Comparison of ENCODE assay signal across 2 cellular contexts in the genomic region with DNA sequence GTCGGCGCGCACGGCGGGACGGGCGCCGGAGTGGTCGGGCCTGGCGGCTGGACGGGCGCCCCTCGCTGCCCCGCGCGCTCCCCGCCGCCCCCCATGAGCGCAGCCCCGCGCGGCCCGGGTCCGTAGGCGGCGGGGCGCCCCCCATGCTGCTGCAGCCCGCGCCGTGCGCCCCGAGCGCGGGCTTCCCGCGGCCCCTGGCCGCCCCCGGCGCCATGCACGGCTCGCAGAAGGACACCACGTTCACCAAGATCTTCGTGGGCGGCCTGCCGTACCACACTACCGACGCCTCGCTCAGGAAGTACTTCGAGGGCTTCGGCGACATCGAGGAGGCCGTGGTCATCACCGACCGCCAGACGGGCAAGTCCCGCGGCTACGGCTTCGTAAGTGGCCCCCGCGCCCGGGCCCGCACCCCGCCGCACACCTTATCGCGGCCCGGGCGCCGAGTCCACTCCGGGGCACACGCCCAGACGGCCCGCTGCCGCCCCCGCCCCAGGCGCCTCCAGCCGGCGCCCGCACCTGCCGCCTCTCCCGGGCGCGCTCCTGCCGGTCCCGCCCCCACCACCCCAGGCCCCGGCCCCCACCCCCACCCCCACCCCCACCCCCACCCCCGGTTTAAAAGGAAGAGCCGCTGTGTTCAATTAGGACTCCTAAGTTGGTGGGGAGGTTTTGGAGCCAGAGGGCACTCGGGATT.
TF ChIP-seq lines count a peak whose summit lies in the region.

No MANE protein-coding gene starts in this region.

TF ChIP-seq in GM12878, 131 proteins besides CTCF, POLR2A, EP300 and RAD21:
- TF ChIP-seq EGR1 (IDR thresholded peaks at IDR 0.05; ENCODE audit: borderline replicate concordance in 1 of 2, low read depth in 2 of 2, low read length in 2 of 2) (peak in 1 of 2 experiments; percentile 79; a peak in 2 of 3 replicates), RUNX3 (IDR thresholded peaks at IDR 0.05; ENCODE audit: low read length) (no peak), NR2F1 (conservative IDR thresholded peaks at IDR 0.05) (0 out of 2 replicates have a peak, but pooled peaks have one; percentile 8), SIN3A (IDR thresholded peaks at IDR 0.05; ENCODE audit: low read depth, low read length) (0 out of 2 replicates have a peak, but pooled peaks have one; percentile 30), POU2F2 (IDR thresholded peaks at IDR 0.05; ENCODE audit: borderline replicate concordance, low read depth, low read length) (peak; percentile 13; the same call in 1 of the 3 replicates), POLR2AphosphoS2 (IDR thresholded peaks at IDR 0.05; ENCODE audit: low read depth, low read length) (peak; percentile 64; the same call in 1 of the 2 replicates), POLR2AphosphoS5 (IDR thresholded peaks at IDR 0.05; ENCODE audit: low read length) (peak; percentile 44), BHLHE40 (IDR thresholded peaks at IDR 0.05; ENCODE audit: borderline replicate concordance in 1 of 2, low read depth in 2 of 2, low read length in 1 of 2) (peak in 1 of 2 experiments; percentile 48; a peak in 1 of 4 replicates), GATAD2B (conservative IDR thresholded peaks at IDR 0.05; ENCODE audit: low read depth) (peak; percentile 22; the same call in 1 of the 2 replicates), LARP7 (IDR thresholded peaks at IDR 0.05) (peak; percentile 75), BMI1 (IDR thresholded peaks at IDR 0.05; ENCODE audit: borderline replicate concordance) (no peak), IKZF1 (conservative IDR thresholded peaks at IDR 0.05) (0 out of 2 replicates have a peak, but pooled peaks have one; percentile 19), DPF2 (IDR thresholded peaks at IDR 0.05) (peak; percentile 55), STAT1 (conservative IDR thresholded peaks at IDR 0.05) (no peak), CREB1 (IDR thresholded peaks at IDR 0.05; ENCODE audit: low read depth) (no peak), BACH1 (IDR thresholded peaks at IDR 0.05; ENCODE audit: borderline replicate concordance) (peak; percentile 25; the same call in 1 of the 2 replicates)
- TF ChIP-seq, protein P1, sequence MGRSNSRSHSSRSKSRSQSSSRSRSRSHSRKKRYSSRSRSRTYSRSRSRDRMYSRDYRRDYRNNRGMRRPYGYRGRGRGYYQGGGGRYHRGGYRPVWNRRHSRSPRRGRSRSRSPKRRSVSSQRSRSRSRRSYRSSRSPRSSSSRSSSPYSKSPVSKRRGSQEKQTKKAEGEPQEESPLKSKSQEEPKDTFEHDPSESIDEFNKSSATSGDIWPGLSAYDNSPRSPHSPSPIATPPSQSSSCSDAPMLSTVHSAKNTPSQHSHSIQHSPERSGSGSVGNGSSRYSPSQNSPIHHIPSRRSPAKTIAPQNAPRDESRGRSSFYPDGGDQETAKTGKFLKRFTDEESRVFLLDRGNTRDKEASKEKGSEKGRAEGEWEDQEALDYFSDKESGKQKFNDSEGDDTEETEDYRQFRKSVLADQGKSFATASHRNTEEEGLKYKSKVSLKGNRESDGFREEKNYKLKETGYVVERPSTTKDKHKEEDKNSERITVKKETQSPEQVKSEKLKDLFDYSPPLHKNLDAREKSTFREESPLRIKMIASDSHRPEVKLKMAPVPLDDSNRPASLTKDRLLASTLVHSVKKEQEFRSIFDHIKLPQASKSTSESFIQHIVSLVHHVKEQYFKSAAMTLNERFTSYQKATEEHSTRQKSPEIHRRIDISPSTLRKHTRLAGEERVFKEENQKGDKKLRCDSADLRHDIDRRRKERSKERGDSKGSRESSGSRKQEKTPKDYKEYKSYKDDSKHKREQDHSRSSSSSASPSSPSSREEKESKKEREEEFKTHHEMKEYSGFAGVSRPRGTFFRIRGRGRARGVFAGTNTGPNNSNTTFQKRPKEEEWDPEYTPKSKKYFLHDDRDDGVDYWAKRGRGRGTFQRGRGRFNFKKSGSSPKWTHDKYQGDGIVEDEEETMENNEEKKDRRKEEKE (IDR thresholded peaks at IDR 0.05), result no peak
- TF ChIP-seq, protein P2, sequence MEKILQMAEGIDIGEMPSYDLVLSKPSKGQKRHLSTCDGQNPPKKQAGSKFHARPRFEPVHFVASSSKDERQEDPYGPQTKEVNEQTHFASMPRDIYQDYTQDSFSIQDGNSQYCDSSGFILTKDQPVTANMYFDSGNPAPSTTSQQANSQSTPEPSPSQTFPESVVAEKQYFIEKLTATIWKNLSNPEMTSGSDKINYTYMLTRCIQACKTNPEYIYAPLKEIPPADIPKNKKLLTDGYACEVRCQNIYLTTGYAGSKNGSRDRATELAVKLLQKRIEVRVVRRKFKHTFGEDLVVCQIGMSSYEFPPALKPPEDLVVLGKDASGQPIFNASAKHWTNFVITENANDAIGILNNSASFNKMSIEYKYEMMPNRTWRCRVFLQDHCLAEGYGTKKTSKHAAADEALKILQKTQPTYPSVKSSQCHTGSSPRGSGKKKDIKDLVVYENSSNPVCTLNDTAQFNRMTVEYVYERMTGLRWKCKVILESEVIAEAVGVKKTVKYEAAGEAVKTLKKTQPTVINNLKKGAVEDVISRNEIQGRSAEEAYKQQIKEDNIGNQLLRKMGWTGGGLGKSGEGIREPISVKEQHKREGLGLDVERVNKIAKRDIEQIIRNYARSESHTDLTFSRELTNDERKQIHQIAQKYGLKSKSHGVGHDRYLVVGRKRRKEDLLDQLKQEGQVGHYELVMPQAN (conservative IDR thresholded peaks at IDR 0.05), result peak; percentile 58
TF ChIP-seq in GM12878: peak in this region for 13.

TF ChIP-seq in HepG2, 621 proteins besides CTCF, POLR2A, EP300 and RAD21 (continues in another document):
- TF ChIP-seq, protein P3, sequence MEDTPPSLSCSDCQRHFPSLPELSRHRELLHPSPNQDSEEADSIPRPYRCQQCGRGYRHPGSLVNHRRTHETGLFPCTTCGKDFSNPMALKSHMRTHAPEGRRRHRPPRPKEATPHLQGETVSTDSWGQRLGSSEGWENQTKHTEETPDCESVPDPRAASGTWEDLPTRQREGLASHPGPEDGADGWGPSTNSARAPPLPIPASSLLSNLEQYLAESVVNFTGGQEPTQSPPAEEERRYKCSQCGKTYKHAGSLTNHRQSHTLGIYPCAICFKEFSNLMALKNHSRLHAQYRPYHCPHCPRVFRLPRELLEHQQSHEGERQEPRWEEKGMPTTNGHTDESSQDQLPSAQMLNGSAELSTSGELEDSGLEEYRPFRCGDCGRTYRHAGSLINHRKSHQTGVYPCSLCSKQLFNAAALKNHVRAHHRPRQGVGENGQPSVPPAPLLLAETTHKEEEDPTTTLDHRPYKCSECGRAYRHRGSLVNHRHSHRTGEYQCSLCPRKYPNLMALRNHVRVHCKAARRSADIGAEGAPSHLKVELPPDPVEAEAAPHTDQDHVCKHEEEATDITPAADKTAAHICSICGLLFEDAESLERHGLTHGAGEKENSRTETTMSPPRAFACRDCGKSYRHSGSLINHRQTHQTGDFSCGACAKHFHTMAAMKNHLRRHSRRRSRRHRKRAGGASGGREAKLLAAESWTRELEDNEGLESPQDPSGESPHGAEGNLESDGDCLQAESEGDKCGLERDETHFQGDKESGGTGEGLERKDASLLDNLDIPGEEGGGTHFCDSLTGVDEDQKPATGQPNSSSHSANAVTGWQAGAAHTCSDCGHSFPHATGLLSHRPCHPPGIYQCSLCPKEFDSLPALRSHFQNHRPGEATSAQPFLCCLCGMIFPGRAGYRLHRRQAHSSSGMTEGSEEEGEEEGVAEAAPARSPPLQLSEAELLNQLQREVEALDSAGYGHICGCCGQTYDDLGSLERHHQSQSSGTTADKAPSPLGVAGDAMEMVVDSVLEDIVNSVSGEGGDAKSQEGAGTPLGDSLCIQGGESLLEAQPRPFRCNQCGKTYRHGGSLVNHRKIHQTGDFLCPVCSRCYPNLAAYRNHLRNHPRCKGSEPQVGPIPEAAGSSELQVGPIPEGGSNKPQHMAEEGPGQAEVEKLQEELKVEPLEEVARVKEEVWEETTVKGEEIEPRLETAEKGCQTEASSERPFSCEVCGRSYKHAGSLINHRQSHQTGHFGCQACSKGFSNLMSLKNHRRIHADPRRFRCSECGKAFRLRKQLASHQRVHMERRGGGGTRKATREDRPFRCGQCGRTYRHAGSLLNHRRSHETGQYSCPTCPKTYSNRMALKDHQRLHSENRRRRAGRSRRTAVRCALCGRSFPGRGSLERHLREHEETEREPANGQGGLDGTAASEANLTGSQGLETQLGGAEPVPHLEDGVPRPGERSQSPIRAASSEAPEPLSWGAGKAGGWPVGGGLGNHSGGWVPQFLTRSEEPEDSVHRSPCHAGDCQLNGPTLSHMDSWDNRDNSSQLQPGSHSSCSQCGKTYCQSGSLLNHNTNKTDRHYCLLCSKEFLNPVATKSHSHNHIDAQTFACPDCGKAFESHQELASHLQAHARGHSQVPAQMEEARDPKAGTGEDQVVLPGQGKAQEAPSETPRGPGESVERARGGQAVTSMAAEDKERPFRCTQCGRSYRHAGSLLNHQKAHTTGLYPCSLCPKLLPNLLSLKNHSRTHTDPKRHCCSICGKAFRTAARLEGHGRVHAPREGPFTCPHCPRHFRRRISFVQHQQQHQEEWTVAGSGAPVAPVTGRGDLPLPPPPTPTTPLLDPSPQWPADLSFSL (CRISPR knock-in tag; IDR thresholded peaks at IDR 0.05), result no peak
- TF ChIP-seq ZNF569 (CRISPR knock-in tag; IDR thresholded peaks at IDR 0.05; ENCODE audit: borderline replicate concordance) (no peak), SIN3A (IDR thresholded peaks at IDR 0.05; ENCODE audit: borderline replicate concordance, low read depth, low read length) (no peak), ZFY (CRISPR knock-in tag; IDR thresholded peaks at IDR 0.05) (peak; percentile 26), MTA1 (CRISPR knock-in tag; IDR thresholded peaks at IDR 0.05; ENCODE audit: borderline replicate concordance) (no peak), ZFP62 (CRISPR knock-in tag; IDR thresholded peaks at IDR 0.05) (no peak), PHB2 (IDR thresholded peaks at IDR 0.05; ENCODE audit: partially characterized antibody) (no peak), KLF9 (CRISPR knock-in tag; IDR thresholded peaks at IDR 0.05; ENCODE audit: low read depth) (no peak), ZNF446 (CRISPR knock-in tag; IDR thresholded peaks at IDR 0.05) (peak; percentile 61; the same call in 1 of the 2 replicates), IKZF4 (CRISPR knock-in tag; IDR thresholded peaks at IDR 0.05; ENCODE audit: borderline replicate concordance, low read depth, not compliant biosample characterization) (no peak), ZNF782 (CRISPR knock-in tag; IDR thresholded peaks at IDR 0.05; ENCODE audit: borderline replicate concordance) (no peak), YY1 (IDR thresholded peaks at IDR 0.05; ENCODE audit: insufficient read depth, insufficient replicate concordance, low read depth, low read length) (peak; percentile 28), FOSL1 (CRISPR knock-in tag; IDR thresholded peaks at IDR 0.05; ENCODE audit: borderline replicate concordance) (no peak), ZNF660 (CRISPR knock-in tag; IDR thresholded peaks at IDR 0.05; ENCODE audit: borderline replicate concordance, low read depth) (no peak), ZSCAN21 (CRISPR knock-in tag; IDR thresholded peaks at IDR 0.05; ENCODE audit: borderline replicate concordance) (peak; percentile 21; the same call in 1 of the 2 replicates), ZNF329 (CRISPR knock-in tag; IDR thresholded peaks at IDR 0.05; ENCODE audit: low read depth) (no peak), SMARCE1 (IDR thresholded peaks at IDR 0.05; ENCODE audit: borderline replicate concordance) (no peak), ZNF501 (CRISPR knock-in tag; IDR thresholded peaks at IDR 0.05) (no peak), EZH2 (conservative IDR thresholded peaks at IDR 0.05; ENCODE audit: low read depth, low read length) (no peak)
- TF ChIP-seq, protein P4, sequence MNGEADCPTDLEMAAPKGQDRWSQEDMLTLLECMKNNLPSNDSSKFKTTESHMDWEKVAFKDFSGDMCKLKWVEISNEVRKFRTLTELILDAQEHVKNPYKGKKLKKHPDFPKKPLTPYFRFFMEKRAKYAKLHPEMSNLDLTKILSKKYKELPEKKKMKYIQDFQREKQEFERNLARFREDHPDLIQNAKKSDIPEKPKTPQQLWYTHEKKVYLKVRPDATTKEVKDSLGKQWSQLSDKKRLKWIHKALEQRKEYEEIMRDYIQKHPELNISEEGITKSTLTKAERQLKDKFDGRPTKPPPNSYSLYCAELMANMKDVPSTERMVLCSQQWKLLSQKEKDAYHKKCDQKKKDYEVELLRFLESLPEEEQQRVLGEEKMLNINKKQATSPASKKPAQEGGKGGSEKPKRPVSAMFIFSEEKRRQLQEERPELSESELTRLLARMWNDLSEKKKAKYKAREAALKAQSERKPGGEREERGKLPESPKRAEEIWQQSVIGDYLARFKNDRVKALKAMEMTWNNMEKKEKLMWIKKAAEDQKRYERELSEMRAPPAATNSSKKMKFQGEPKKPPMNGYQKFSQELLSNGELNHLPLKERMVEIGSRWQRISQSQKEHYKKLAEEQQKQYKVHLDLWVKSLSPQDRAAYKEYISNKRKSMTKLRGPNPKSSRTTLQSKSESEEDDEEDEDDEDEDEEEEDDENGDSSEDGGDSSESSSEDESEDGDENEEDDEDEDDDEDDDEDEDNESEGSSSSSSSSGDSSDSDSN (CRISPR knock-in tag; IDR thresholded peaks at IDR 0.05), result peak; percentile 47; the same call in 1 of the 2 replicates
- TF ChIP-seq, protein P5, sequence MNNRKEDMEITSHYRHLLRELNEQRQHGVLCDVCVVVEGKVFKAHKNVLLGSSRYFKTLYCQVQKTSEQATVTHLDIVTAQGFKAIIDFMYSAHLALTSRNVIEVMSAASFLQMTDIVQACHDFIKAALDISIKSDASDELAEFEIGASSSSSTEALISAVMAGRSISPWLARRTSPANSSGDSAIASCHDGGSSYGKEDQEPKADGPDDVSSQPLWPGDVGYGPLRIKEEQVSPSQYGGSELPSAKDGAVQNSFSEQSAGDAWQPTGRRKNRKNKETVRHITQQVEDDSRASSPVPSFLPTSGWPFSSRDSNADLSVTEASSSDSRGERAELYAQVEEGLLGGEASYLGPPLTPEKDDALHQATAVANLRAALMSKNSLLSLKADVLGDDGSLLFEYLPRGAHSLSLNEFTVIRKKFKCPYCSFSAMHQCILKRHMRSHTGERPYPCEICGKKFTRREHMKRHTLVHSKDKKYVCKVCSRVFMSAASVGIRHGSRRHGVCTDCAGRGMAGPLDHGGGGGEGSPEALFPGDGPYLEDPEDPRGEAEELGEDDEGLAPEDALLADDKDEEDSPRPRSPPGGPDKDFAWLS (CRISPR knock-in tag; IDR thresholded peaks at IDR 0.05; ENCODE audit: borderline replicate concordance), result no peak
- TF ChIP-seq, protein P6, sequence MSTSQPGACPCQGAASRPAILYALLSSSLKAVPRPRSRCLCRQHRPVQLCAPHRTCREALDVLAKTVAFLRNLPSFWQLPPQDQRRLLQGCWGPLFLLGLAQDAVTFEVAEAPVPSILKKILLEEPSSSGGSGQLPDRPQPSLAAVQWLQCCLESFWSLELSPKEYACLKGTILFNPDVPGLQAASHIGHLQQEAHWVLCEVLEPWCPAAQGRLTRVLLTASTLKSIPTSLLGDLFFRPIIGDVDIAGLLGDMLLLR (CRISPR knock-in tag; IDR thresholded peaks at IDR 0.05), result 0 out of 2 replicates have a peak, but pooled peaks have one; percentile 34
